Comparison of ENCODE assay signal across 1 cellular context in genomic region chr11:102111787-102112653, GRCh38.
TF ChIP-seq lines count a peak whose summit lies in the region.

No MANE protein-coding gene starts in this region.

TF ChIP-seq in HepG2, 621 proteins besides CTCF, POLR2A, EP300 and RAD21 (continued from another document and continues in another):
- TF ChIP-seq MXI1 (IDR thresholded peaks at IDR 0.05; ENCODE audit: borderline replicate concordance, low read depth, low read length) (no peak), YY1 (IDR thresholded peaks at IDR 0.05; ENCODE audit: insufficient read depth, insufficient replicate concordance, low read depth, low read length) (peak; percentile 63), TCF7 (IDR thresholded peaks at IDR 0.05; ENCODE audit: low read depth) (peak; percentile 87), ZBTB7A (CRISPR knock-in tag; IDR thresholded peaks at IDR 0.05) (no peak), TAF1 (CRISPR knock-in tag; IDR thresholded peaks at IDR 0.05) (peak; percentile 25; the same call in 1 of the 2 replicates), ZNF710 (CRISPR knock-in tag; IDR thresholded peaks at IDR 0.05; ENCODE audit: borderline replicate concordance) (no peak), ZNF746 (CRISPR knock-in tag; IDR thresholded peaks at IDR 0.05) (0 out of 2 replicates have a peak, but pooled peaks have one; percentile 14), ZNF788 (CRISPR knock-in tag; IDR thresholded peaks at IDR 0.05; ENCODE audit: borderline replicate concordance) (0 out of 2 replicates have a peak, but pooled peaks have one; percentile 6), ZNF326 (CRISPR knock-in tag; IDR thresholded peaks at IDR 0.05; ENCODE audit: borderline replicate concordance) (no peak), KLF6 (CRISPR knock-in tag; IDR thresholded peaks at IDR 0.05) (peak; percentile 57; the same call in 1 of the 2 replicates), ERF (CRISPR knock-in tag; IDR thresholded peaks at IDR 0.05) (no peak), THRA (CRISPR knock-in tag; IDR thresholded peaks at IDR 0.05; ENCODE audit: borderline replicate concordance) (0 out of 2 replicates have a peak, but pooled peaks have one; percentile 23), ZNF160 (CRISPR knock-in tag; IDR thresholded peaks at IDR 0.05) (no peak), E2F5 (CRISPR knock-in tag; conservative IDR thresholded peaks at IDR 0.05) (no peak), ZFY (CRISPR knock-in tag; IDR thresholded peaks at IDR 0.05) (peak; percentile 34; the same call in 1 of the 2 replicates), SP5 (CRISPR knock-in tag; IDR thresholded peaks at IDR 0.05; ENCODE audit: borderline replicate concordance, low read depth) (peak; percentile 2; the same call in 1 of the 2 replicates), ZSCAN21 (CRISPR knock-in tag; IDR thresholded peaks at IDR 0.05; ENCODE audit: borderline replicate concordance) (peak; percentile 87), ZBTB20 (CRISPR knock-in tag; IDR thresholded peaks at IDR 0.05; ENCODE audit: borderline replicate concordance, low read depth) (0 out of 2 replicates have a peak, but pooled peaks have one; percentile 29), ARID3A (IDR thresholded peaks at IDR 0.05; ENCODE audit: low read depth, low read length) (peak; percentile 88), PHB2 (IDR thresholded peaks at IDR 0.05; ENCODE audit: partially characterized antibody) (no peak), ZNF570 (CRISPR knock-in tag; IDR thresholded peaks at IDR 0.05; ENCODE audit: borderline replicate concordance) (no peak), BORCS8-MEF2B (CRISPR knock-in tag; IDR thresholded peaks at IDR 0.05) (no peak), HHEX (CRISPR knock-in tag; IDR thresholded peaks at IDR 0.05) (peak; percentile 10; the same call in 1 of the 2 replicates), ZNF766 (CRISPR knock-in tag; IDR thresholded peaks at IDR 0.05; ENCODE audit: borderline replicate concordance) (no peak), MAFG (CRISPR knock-in tag; IDR thresholded peaks at IDR 0.05) (no peak), PRPF4 (IDR thresholded peaks at IDR 0.05; ENCODE audit: low read depth, low read length, poor library complexity, severe bottlenecking) (peak; percentile 58), JDP2 (CRISPR knock-in tag; IDR thresholded peaks at IDR 0.05; ENCODE audit: borderline replicate concordance) (no peak; the same call in 1 of the 2 replicates), YEATS4 (CRISPR knock-in tag; IDR thresholded peaks at IDR 0.05; ENCODE audit: borderline replicate concordance) (peak; percentile 28; the same call in 1 of the 2 replicates), KMT2A (CRISPR knock-in tag; IDR thresholded peaks at IDR 0.05) (peak; percentile 54; the same call in 1 of the 2 replicates), JUN (CRISPR knock-in tag; IDR thresholded peaks at IDR 0.05) (peak; percentile 49; the same call in 1 of the 2 replicates), ASH2L (IDR thresholded peaks at IDR 0.05; ENCODE audit: insufficient read length, low read depth, low read length) (peak; percentile 74), ZNF577 (CRISPR knock-in tag; IDR thresholded peaks at IDR 0.05; ENCODE audit: borderline replicate concordance, low read depth) (no peak), JUNB (CRISPR knock-in tag; IDR thresholded peaks at IDR 0.05; ENCODE audit: borderline replicate concordance) (no peak; the same call in 1 of the 2 replicates), NR2F6 (IDR thresholded peaks at IDR 0.05) (peak; percentile 61; the same call in 1 of the 2 replicates), NR2F6 (CRISPR knock-in tag; IDR thresholded peaks at IDR 0.05) (peak; percentile 24), ZFP62 (CRISPR knock-in tag; IDR thresholded peaks at IDR 0.05) (no peak), ZSCAN30 (CRISPR knock-in tag; IDR thresholded peaks at IDR 0.05) (no peak)
- TF ChIP-seq, protein P1, sequence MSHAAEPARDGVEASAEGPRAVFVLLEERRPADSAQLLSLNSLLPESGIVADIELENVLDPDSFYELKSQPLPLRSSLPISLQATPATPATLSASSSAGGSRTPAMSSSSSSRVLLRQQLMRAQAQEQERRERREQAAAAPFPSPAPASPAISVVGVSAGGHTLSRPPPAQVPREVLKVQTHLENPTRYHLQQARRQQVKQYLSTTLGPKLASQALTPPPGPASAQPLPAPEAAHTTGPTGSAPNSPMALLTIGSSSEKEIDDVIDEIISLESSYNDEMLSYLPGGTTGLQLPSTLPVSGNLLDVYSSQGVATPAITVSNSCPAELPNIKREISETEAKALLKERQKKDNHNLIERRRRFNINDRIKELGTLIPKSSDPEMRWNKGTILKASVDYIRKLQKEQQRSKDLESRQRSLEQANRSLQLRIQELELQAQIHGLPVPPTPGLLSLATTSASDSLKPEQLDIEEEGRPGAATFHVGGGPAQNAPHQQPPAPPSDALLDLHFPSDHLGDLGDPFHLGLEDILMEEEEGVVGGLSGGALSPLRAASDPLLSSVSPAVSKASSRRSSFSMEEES (CRISPR knock-in tag; IDR thresholded peaks at IDR 0.05) = peak; percentile 60
- TF ChIP-seq, protein P2, sequence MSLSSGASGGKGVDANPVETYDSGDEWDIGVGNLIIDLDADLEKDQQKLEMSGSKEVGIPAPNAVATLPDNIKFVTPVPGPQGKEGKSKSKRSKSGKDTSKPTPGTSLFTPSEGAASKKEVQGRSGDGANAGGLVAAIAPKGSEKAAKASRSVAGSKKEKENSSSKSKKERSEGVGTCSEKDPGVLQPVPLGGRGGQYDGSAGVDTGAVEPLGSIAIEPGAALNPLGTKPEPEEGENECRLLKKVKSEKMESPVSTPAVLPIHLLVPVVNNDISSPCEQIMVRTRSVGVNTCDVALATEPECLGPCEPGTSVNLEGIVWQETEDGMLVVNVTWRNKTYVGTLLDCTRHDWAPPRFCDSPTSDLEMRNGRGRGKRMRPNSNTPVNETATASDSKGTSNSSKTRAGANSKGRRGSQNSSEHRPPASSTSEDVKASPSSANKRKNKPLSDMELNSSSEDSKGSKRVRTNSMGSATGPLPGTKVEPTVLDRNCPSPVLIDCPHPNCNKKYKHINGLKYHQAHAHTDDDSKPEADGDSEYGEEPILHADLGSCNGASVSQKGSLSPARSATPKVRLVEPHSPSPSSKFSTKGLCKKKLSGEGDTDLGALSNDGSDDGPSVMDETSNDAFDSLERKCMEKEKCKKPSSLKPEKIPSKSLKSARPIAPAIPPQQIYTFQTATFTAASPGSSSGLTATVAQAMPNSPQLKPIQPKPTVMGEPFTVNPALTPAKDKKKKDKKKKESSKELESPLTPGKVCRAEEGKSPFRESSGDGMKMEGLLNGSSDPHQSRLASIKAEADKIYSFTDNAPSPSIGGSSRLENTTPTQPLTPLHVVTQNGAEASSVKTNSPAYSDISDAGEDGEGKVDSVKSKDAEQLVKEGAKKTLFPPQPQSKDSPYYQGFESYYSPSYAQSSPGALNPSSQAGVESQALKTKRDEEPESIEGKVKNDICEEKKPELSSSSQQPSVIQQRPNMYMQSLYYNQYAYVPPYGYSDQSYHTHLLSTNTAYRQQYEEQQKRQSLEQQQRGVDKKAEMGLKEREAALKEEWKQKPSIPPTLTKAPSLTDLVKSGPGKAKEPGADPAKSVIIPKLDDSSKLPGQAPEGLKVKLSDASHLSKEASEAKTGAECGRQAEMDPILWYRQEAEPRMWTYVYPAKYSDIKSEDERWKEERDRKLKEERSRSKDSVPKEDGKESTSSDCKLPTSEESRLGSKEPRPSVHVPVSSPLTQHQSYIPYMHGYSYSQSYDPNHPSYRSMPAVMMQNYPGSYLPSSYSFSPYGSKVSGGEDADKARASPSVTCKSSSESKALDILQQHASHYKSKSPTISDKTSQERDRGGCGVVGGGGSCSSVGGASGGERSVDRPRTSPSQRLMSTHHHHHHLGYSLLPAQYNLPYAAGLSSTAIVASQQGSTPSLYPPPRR (CRISPR knock-in tag; IDR thresholded peaks at IDR 0.05; ENCODE audit: borderline replicate concordance) = peak; percentile 58; the same call in 1 of the 2 replicates
- TF ChIP-seq, protein P3, sequence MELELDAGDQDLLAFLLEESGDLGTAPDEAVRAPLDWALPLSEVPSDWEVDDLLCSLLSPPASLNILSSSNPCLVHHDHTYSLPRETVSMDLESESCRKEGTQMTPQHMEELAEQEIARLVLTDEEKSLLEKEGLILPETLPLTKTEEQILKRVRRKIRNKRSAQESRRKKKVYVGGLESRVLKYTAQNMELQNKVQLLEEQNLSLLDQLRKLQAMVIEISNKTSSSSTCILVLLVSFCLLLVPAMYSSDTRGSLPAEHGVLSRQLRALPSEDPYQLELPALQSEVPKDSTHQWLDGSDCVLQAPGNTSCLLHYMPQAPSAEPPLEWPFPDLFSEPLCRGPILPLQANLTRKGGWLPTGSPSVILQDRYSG (CRISPR knock-in tag; IDR thresholded peaks at IDR 0.05) = peak; percentile 30; the same call in 1 of the 2 replicates
- TF ChIP-seq, protein P4, sequence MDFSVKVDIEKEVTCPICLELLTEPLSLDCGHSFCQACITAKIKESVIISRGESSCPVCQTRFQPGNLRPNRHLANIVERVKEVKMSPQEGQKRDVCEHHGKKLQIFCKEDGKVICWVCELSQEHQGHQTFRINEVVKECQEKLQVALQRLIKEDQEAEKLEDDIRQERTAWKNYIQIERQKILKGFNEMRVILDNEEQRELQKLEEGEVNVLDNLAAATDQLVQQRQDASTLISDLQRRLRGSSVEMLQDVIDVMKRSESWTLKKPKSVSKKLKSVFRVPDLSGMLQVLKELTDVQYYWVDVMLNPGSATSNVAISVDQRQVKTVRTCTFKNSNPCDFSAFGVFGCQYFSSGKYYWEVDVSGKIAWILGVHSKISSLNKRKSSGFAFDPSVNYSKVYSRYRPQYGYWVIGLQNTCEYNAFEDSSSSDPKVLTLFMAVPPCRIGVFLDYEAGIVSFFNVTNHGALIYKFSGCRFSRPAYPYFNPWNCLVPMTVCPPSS (IDR thresholded peaks at IDR 0.05) = no peak
- TF ChIP-seq, protein P5, sequence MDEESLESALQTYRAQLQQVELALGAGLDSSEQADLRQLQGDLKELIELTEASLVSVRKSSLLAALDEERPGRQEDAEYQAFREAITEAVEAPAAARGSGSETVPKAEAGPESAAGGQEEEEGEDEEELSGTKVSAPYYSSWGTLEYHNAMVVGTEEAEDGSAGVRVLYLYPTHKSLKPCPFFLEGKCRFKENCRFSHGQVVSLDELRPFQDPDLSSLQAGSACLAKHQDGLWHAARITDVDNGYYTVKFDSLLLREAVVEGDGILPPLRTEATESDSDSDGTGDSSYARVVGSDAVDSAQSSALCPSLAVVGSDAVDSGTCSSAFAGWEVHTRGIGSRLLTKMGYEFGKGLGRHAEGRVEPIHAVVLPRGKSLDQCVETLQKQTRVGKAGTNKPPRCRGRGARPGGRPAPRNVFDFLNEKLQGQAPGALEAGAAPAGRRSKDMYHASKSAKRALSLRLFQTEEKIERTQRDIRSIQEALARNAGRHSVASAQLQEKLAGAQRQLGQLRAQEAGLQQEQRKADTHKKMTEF (CRISPR knock-in tag; IDR thresholded peaks at IDR 0.05) = 0 out of 2 replicates have a peak, but pooled peaks have one; percentile 54
